In the genomic region with DNA sequence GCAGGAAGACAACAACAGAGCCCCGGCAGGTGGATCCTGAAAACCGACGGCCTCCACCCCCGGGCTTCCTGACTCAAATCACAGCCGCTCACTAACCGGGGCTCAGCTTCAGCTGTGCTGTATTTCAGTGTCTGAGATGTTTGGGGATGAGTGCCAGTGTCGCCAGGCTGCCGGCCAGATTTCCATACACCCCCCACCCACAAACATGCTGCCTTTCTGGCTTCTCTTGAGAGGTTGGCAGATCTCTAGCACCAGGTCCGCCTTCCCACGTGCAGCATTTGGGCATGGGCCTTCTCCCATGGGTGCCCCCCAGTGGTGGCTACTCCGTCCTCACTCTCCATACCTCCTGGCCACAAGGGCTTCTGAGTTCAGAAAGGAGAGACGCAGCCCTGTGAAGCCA, we compare ENCODE assay signal across 14 cellular contexts. TPM values are rescaled to one million over a fixed set of nuclear protein-coding genes. Genes with fewer than 3 reads are reported as not detected.
DNase-seq lines count a peak whose midpoint lies in the region; ATAC-seq and TF ChIP-seq lines count a peak whose summit lies in the region.
"Had no signal": no experiment of that assay in that cellular context is flagged by ENCODE, and none has a peak within 500 bp of the region (broad histone marks: within the 10 kb centered on the region; RNA-seq: fewer than 3 reads in every experiment).

No MANE protein-coding gene starts in this region.

- H3K4me1 ChIP-seq in PC-3 (ENCODE audit: insufficient read depth, low read length) (no peaks in the 10 kb centered on the region), endodermal cell (ENCODE audit: control insufficient read depth, insufficient read depth, low read length) (no peaks in the 10 kb centered on the region), Karpas-422 (ENCODE audit: low read length) (no peaks in the 10 kb centered on the region)

- H3K27me3 Mint-ChIP-seq in endodermal cell (ENCODE audit: insufficient read depth), result no peaks in the 10 kb centered on the region
- H3K27me3 Mint-ChIP-seq: CD8-positive, alpha-beta memory T cell; stimulated activated naive B cell treated with anti-CD40 and anti-IgM and Interleukin-4, amounts not matched to agents 10 μg/mL and 1 μg/mL and 100 μg/mL, for 72 hours had no signal

- intact Hi-C loops in PC-3 (cut with micrococcal nuclease), result no loop called here

- H3K36me3 ChIP-seq in PC-3 (ENCODE audit: low read depth, low read length) (no peaks in the 10 kb centered on the region), endodermal cell (ENCODE audit: control insufficient read depth, insufficient read depth, low read length) (no peaks in the 10 kb centered on the region), Karpas-422 (ENCODE audit: insufficient read depth, low read length) (no peaks in the 10 kb centered on the region)

- POLR2A ChIA-PET in AG04449 (lab: Yijun Ruan, JAX), result no interaction called here
- POLR2A ChIA-PET in PC-3 (lab: Charles Lee; ENCODE audit: unreplicated experiment), result no interaction called here

- H3K9me3 Mint-ChIP-seq in endodermal cell, result no peaks in the 10 kb centered on the region
- H3K9me3 Mint-ChIP-seq: CD8-positive, alpha-beta memory T cell; stimulated activated naive B cell treated with anti-CD40 and anti-IgM and Interleukin-4, amounts not matched to agents 10 μg/mL and 1 μg/mL and 100 μg/mL, for 72 hours had no signal

- H4K20me1 ChIP-seq in PC-3 (ENCODE audit: low read length), result no peaks in the 10 kb centered on the region
- H4K20me1 ChIP-seq in Karpas-422 (ENCODE audit: insufficient read depth, low read depth, low read length), result no peaks in the 10 kb centered on the region

- no peak overlapping the region for H3K4me3 Mint-ChIP-seq in endodermal cell
- H3K4me3 Mint-ChIP-seq: CD8-positive, alpha-beta memory T cell; stimulated activated naive B cell treated with anti-CD40 and anti-IgM and Interleukin-4, amounts not matched to agents 10 μg/mL and 1 μg/mL and 100 μg/mL, for 72 hours had no signal

- no peaks in the 10 kb centered on the region for H3K9me3 ChIP-seq in PC-3 (ENCODE audit: low read length)
- H3K9me3 ChIP-seq in endodermal cell (ENCODE audit: control insufficient read depth, low read length), result no peaks in the 10 kb centered on the region
- no peaks in the 10 kb centered on the region for H3K9me3 ChIP-seq in Karpas-422 (ENCODE audit: low read length)
- H3K9me3 ChIP-seq: neutrophil had no signal

- H3K27ac ChIP-seq in PC-3 (ENCODE audit: low read length) (no peak overlapping the region), endodermal cell (ENCODE audit: low read depth, low read length) (no peak overlapping the region), Karpas-422 (ENCODE audit: low read length) (no peak overlapping the region)
- H3K27ac ChIP-seq: neutrophil had no signal

- H2AFZ ChIP-seq in PC-3 (ENCODE audit: low read length) (no peak overlapping the region), Karpas-422 (ENCODE audit: low read length) (no peak overlapping the region)

- no TSS peak for BruUV-seq in PC-3 (replicated peaks; lab: Mats Ljungman, UMichigan)

- H3K9ac ChIP-seq in PC-3 (ENCODE audit: low read length), result no peak overlapping the region
- H3K9ac ChIP-seq in endodermal cell (ENCODE audit: extremely low read depth, low read length, poor library complexity, severe bottlenecking), result no peak overlapping the region
- no peak overlapping the region for H3K9ac ChIP-seq in Karpas-422 (ENCODE audit: low read length)

- H3K27me3 ChIP-seq in PC-3 (ENCODE audit: low read length), result no peaks in the 10 kb centered on the region
- no peaks in the 10 kb centered on the region for H3K27me3 ChIP-seq in endodermal cell (ENCODE audit: control insufficient read depth, insufficient read depth, low read length, poor library complexity, severe bottlenecking)
- H3K27me3 ChIP-seq in Karpas-422 (ENCODE audit: low read length), result no peaks in the 10 kb centered on the region
- H3K27me3 ChIP-seq: neutrophil had no signal

- H3K4me2 ChIP-seq in PC-3 (ENCODE audit: low read length) (no peak overlapping the region), Karpas-422 (ENCODE audit: low read depth, low read length, poor library complexity, severe bottlenecking) (no peak overlapping the region)

- TF ChIP-seq CTCF in AG04449 (IDR thresholded peaks at IDR 0.05; ENCODE audit: insufficient read depth, low read length, missing control alignments) (peak; percentile 29), PC-3 (conservative IDR thresholded peaks at IDR 0.05; ENCODE audit: low read depth, low read length) (peak; percentile 67), endodermal cell (conservative IDR thresholded peaks at IDR 0.05) (peak; percentile 60)

- no peaks in the 10 kb centered on the region for H3K4me1 Mint-ChIP-seq in endodermal cell

- H3K36me3 Mint-ChIP-seq in endodermal cell (ENCODE audit: low read depth), result no peaks in the 10 kb centered on the region

- no peak for DNase-seq in AG04449 (ENCODE audit: low read depth, low spot score)
- peak; percentile 23 for DNase-seq in ELR (ENCODE audit: low read depth)
- DNase-seq in PC-3, result peak; percentile 48
- DNase-seq in endodermal cell, result peak; percentile 70
- DNase-seq in epidermal melanocyte (ENCODE audit: insufficient read length, low spot score), result no peak
- DNase-seq in AG20443 (ENCODE audit: low spot score), result no peak
- DNase-seq in Karpas-422, result no peak
- DNase-seq: activated CD4-positive, alpha-beta T cell treated with anti-CD3 and anti-CD28 coated beads for 1 hour; CD8-positive, alpha-beta memory T cell; KBM-7; stimulated activated naive B cell treated with anti-CD40 and anti-IgM and Interleukin-4, amounts not matched to agents 10 μg/mL and 1 μg/mL and 100 μg/mL, for 72 hours had no signal

- no peaks in the 10 kb centered on the region for H3K79me2 ChIP-seq in PC-3 (ENCODE audit: low read length)
- no peaks in the 10 kb centered on the region for H3K79me2 ChIP-seq in Karpas-422 (ENCODE audit: low read length)

- H3F3A ChIP-seq in PC-3 (ENCODE audit: low read length, unreplicated experiment), result no peaks in the 10 kb centered on the region

- WGBS in endodermal cell (ENCODE audit: insufficient coverage in 1 of 2, insufficient read length in 1 of 2), 2 experiments, result 70 to 78% methylated on average over 7 to 12 of the region's 12 CpGs

- H3K9me2 ChIP-seq in PC-3 (replicated peaks; ENCODE audit: low read length) (no peaks in the 10 kb centered on the region), Karpas-422 (replicated peaks; ENCODE audit: insufficient read depth, low read length) (no peaks in the 10 kb centered on the region)

- H3K27ac Mint-ChIP-seq in endodermal cell, result no peak overlapping the region
- H3K27ac Mint-ChIP-seq: CD8-positive, alpha-beta memory T cell; stimulated activated naive B cell treated with anti-CD40 and anti-IgM and Interleukin-4, amounts not matched to agents 10 μg/mL and 1 μg/mL and 100 μg/mL, for 72 hours had no signal

- ATAC-seq in PC-3 (peak; percentile 55; the same call in 1 of the 2 replicates), GM18502 (IDR thresholded peaks at IDR 0.05; ENCODE audit: poor library complexity, unreplicated experiment) (no peak)
- ATAC-seq: GM12878; stimulated activated naive B cell treated with anti-CD40 and anti-IgM and Interleukin-4, amounts not matched to agents 10 μg/mL and 1 μg/mL and 100 μg/mL, for 72 hours had no signal

- CTCF ChIA-PET in AG04449 (lab: Yijun Ruan, JAX) (interaction anchor here (2.3 kb wide), 1 partner anchor 12 kb away, joined by 7 read pairs; no protein-coding TSS in a partner anchor), PC-3 (lab: Charles Lee) (interaction anchor here (1.1 kb wide), 1 partner anchor 27 kb away, joined by 4 read pairs; no protein-coding TSS in a partner anchor)

- H3K4me3 ChIP-seq in AG04449 (ENCODE audit: low read depth, low read length) (no peak overlapping the region), PC-3 (ENCODE audit: low read length) (no peak overlapping the region), endodermal cell (ENCODE audit: low read length) (no peak overlapping the region), Karpas-422 (ENCODE audit: low read length) (no peak overlapping the region)
- H3K4me3 ChIP-seq: GM12878 had no signal

RNA-seq across cellular contexts. Expression of a gene that starts 34.8 kb away (rescaled TPM):
- 26.4 and 28.5 TPM in 2 replicates for total RNA-seq in PC-3 (2014; rRNA removed)
- 10 to 100 TPM; 14.9 to 22.9 TPM for total RNA-seq in endodermal cell
- polyA plus RNA-seq in endodermal cell (2013, experiment 1 of 2), result 6.6 TPM
- 6.0 TPM for polyA plus RNA-seq in endodermal cell (2013, experiment 2 of 2)
- total RNA-seq in Karpas-422 (2014; rRNA removed; shearing (Covaris generic); ENCODE audit: low replicate concordance), result 27.3 and 57.0 TPM in 2 replicates

Comparison
In these comparisons a context has a peak if more than half of its experiments do, and no peak if none do; other contexts are left out.
1. DNase-seq: peak in ELR (single experiment), PC-3 (single experiment) and endodermal cell (single experiment); none in AG04449 (single experiment), epidermal melanocyte (single experiment), AG20443 (single experiment) and Karpas-422 (single experiment).
2. Peak in every context shown above with its lines, with median percentiles within 50 percentile points of each other: CTCF ChIP-seq.